11 cellular contexts compared by ENCODE assay signal in genomic region chr7:17134786-17135185, GRCh38.
DNase-seq lines count a peak whose midpoint lies in the region; ATAC-seq, FAIRE-seq and TF ChIP-seq lines count a peak whose summit lies in the region.
"Had no signal": no experiment of that assay in that cellular context is flagged by ENCODE, and none has a peak within 500 bp of the region (broad histone marks: within the 10 kb centered on the region; RNA-seq: fewer than 3 reads in every experiment).

No MANE protein-coding gene starts in this region.

- no peak for ATAC-seq in HepG2
- ATAC-seq in right lobe of liver: no peak
- ATAC-seq in GM21576 (IDR thresholded peaks at IDR 0.05; ENCODE audit: unreplicated experiment): peak; percentile 91
- peak; percentile 88 for ATAC-seq in HG03159 (IDR thresholded peaks at IDR 0.05; ENCODE audit: unreplicated experiment)
- ATAC-seq in SK-N-SH treated with all-trans-retinoic acid at 6 μM for 48 hours: no peak

- H3K36me3 Mint-ChIP-seq in glutamatergic neuron (ENCODE audit: unreplicated experiment): no peaks in the 10 kb centered on the region

- in situ Hi-C loops in HepG2 (cut with HindIII; ENCODE audit: extremely low pct_ligation_motif_present, low pct_unique_long_range_greater_than_20kb): no loop called here

- H4K20me1 ChIP-seq in HepG2 (ENCODE audit: insufficient read depth, low read length): no peaks in the 10 kb centered on the region
- H4K20me1 ChIP-seq in osteoblast (ENCODE audit: insufficient read depth, low read length): no peaks in the 10 kb centered on the region
- H4K20me1 ChIP-seq: BLaER1 had no signal

- H3K27me3 Mint-ChIP-seq in glutamatergic neuron (ENCODE audit: unreplicated experiment): no peaks in the 10 kb centered on the region

- TF ChIP-seq POLR2A in HepG2 (IDR thresholded peaks at IDR 0.05; ENCODE audit: insufficient read depth in 1 of 2, low read depth in 2 of 2, low read length in 2 of 2): no peak
- no peak for TF ChIP-seq POLR2A in right lobe of liver (IDR thresholded peaks at IDR 0.05)

- H3K4me1 ChIP-seq in HepG2 (ENCODE audit: insufficient read depth, low read length): peaks cover 74% of the 10 kb centered on the region
- peaks cover 0 to 21% (median 4%) of the 10 kb centered on the region in 4 donors for H3K4me1 ChIP-seq in right lobe of liver
- H3K4me1 ChIP-seq in osteoblast (ENCODE audit: insufficient read depth, low read length): peaks cover 17% of the 10 kb centered on the region
- H3K4me1 ChIP-seq: BLaER1 had no signal

- H3K9me3 ChIP-seq in HepG2 (ENCODE audit: low read length): no peaks in the 10 kb centered on the region
- no peaks in the 10 kb centered on the region for H3K9me3 ChIP-seq in right lobe of liver
- no peaks in the 10 kb centered on the region for H3K9me3 ChIP-seq in osteoblast (ENCODE audit: low read depth, low read length)
- H3K9me3 ChIP-seq: BLaER1 had no signal

- TF ChIP-seq EP300 in HepG2 (IDR thresholded peaks at IDR 0.05; ENCODE audit: low read depth in 2 of 2, low read length in 2 of 2) (no peak), HepG2 (CRISPR knock-in tag; IDR thresholded peaks at IDR 0.05; ENCODE audit: borderline replicate concordance) (no peak)

- 100% methylated on average over 1 of the region's 1 CpG for WGBS in HepG2 (ENCODE audit: low lambda C conversion rate)
- 77% methylated on average over 1 of the region's 1 CpG for WGBS in right lobe of liver (ENCODE audit: insufficient coverage, low coverage, low lambda C conversion rate, missing lambda C conversion rate)

- no peak overlapping the region for H2AFZ ChIP-seq in HepG2 (ENCODE audit: low read length)
- H2AFZ ChIP-seq in osteoblast (ENCODE audit: low read length): no peak overlapping the region

- no peaks in the 10 kb centered on the region for H3K36me3 ChIP-seq in HepG2 (replicated peaks in 1 of 2; ENCODE audit: control insufficient read depth in 1 of 2, insufficient read depth in 2 of 2, low read length in 2 of 2)
- H3K36me3 ChIP-seq in right lobe of liver: no peaks in the 10 kb centered on the region
- no peaks in the 10 kb centered on the region for H3K36me3 ChIP-seq in osteoblast (ENCODE audit: insufficient read depth, low read length)
- H3K36me3 ChIP-seq: BLaER1 had no signal

- H3K4me1 Mint-ChIP-seq in glutamatergic neuron (ENCODE audit: low read depth, unreplicated experiment): no peaks in the 10 kb centered on the region

- peak overlapping the region; percentile 21 for H3K4me2 ChIP-seq in HepG2 (ENCODE audit: low read depth, low read length)
- H3K4me2 ChIP-seq in osteoblast (ENCODE audit: insufficient read depth, low read length): no peak overlapping the region
- H3K4me2 ChIP-seq: BLaER1 had no signal

- no peaks in the 10 kb centered on the region for H3K27me3 ChIP-seq in HepG2 (ENCODE audit: control insufficient read depth in 1 of 2, insufficient read depth in 2 of 2, low read length in 2 of 2)
- H3K27me3 ChIP-seq in right lobe of liver: no peaks in the 10 kb centered on the region
- H3K27me3 ChIP-seq in osteoblast (ENCODE audit: insufficient read depth, low read length): no peaks in the 10 kb centered on the region
- H3K27me3 ChIP-seq: BLaER1 had no signal

- DNase-seq in HepG2 (ENCODE audit: low spot score) (no peak), right lobe of liver (no peak), osteoblast (ENCODE audit: insufficient read length, low spot score, missing footprints) (peak; percentile 17), glutamatergic neuron (no peak), KG1 (lab: John Stamatoyannopoulos, UW) (no peak)
- DNase-seq: amniotic stem cell, nucleus accumbens had no signal

- BruUV-seq in HepG2 (replicated peaks; lab: Mats Ljungman, UMichigan): no TSS peak

- H3K79me2 ChIP-seq in HepG2 (ENCODE audit: insufficient read depth, low read length): peaks cover 19% of the 10 kb centered on the region
- H3K79me2 ChIP-seq in osteoblast (ENCODE audit: insufficient read depth, low read length): no peaks in the 10 kb centered on the region

- FAIRE-seq in HepG2 (lab: Jason Lieb, UNC): no peak

- intact Hi-C loops in HepG2 (cut with micrococcal nuclease; ENCODE audit: unreplicated experiment): loop anchor here (5.0 kb wide), 1 partner anchor 37 kb away; no protein-coding TSS in a partner anchor
- intact Hi-C loops in right lobe of liver (cut with DNase I): no loop called here

- no peak for TF ChIP-seq CTCF in HepG2 (CRISPR knock-in tag; IDR thresholded peaks at IDR 0.05)
- no peak for TF ChIP-seq CTCF in right lobe of liver (IDR thresholded peaks at IDR 0.05)
- no peak for TF ChIP-seq CTCF in osteoblast (IDR thresholded peaks at IDR 0.05; ENCODE audit: extremely low read depth, low read depth, low read length)
- no peak for TF ChIP-seq CTCF in glutamatergic neuron (IDR thresholded peaks at IDR 0.05; ENCODE audit: partially characterized antibody, unreplicated experiment)

- H3K27ac ChIP-seq in HepG2 (ENCODE audit: extremely low read length, insufficient read depth, low read length) (no peak overlapping the region), right lobe of liver (no peak overlapping the region), osteoblast (ENCODE audit: low read depth, low read length) (no peak overlapping the region)
- H3K27ac ChIP-seq: BLaER1 had no signal

- H3K4me3 ChIP-seq in HepG2 (replicated peaks in 1 of 3; ENCODE audit: insufficient read depth in 1 of 3, low read depth in 2 of 3, low read length in 3 of 3) (no peak overlapping the region), right lobe of liver (no peak overlapping the region), osteoblast (ENCODE audit: insufficient read depth, low read length) (no peak overlapping the region)
- H3K4me3 ChIP-seq: BLaER1 had no signal

- POLR2A ChIA-PET in HepG2 (lab: Yijun Ruan, JAX): no interaction called here

- CTCF ChIA-PET in HepG2 (lab: Yijun Ruan, JAX; ENCODE audit: low intra/inter-chr PET ratio, low total read pairs): no interaction called here

- TF ChIP-seq RAD21 in HepG2 (CRISPR knock-in tag; IDR thresholded peaks at IDR 0.05): no peak

- H3K9me3 Mint-ChIP-seq in glutamatergic neuron (ENCODE audit: unreplicated experiment): no peaks in the 10 kb centered on the region

- no peak overlapping the region for H3K4me3 Mint-ChIP-seq in glutamatergic neuron (ENCODE audit: unreplicated experiment)

- no peak overlapping the region for H3K27ac Mint-ChIP-seq in glutamatergic neuron (ENCODE audit: unreplicated experiment)

- no peak overlapping the region for H3K9ac ChIP-seq in HepG2 (ENCODE audit: insufficient read depth, low read depth, low read length)
- H3K9ac ChIP-seq: BLaER1 had no signal

TF ChIP-seq in HepG2, 621 proteins besides CTCF, POLR2A, EP300 and RAD21 (continues in another document):
- TF ChIP-seq ZNF691 (CRISPR knock-in tag; IDR thresholded peaks at IDR 0.05; ENCODE audit: borderline replicate concordance, low read depth): no peak

TF ChIP-seq in SK-N-SH treated with all-trans-retinoic acid at 6 μM for 48 hours, 23 proteins besides CTCF, POLR2A, EP300 and RAD21 (continues in another document):
- TF ChIP-seq BACH2 (CRISPR knock-in tag; IDR thresholded peaks at IDR 0.05; ENCODE audit: borderline replicate concordance) (no peak), TCF4 (CRISPR knock-in tag; IDR thresholded peaks at IDR 0.05; ENCODE audit: borderline replicate concordance) (no peak), PATZ1 (CRISPR knock-in tag; IDR thresholded peaks at IDR 0.05; ENCODE audit: borderline replicate concordance) (no peak), PPARA (CRISPR knock-in tag; IDR thresholded peaks at IDR 0.05; ENCODE audit: borderline replicate concordance) (no peak), TSHZ2 (CRISPR knock-in tag; IDR thresholded peaks at IDR 0.05) (no peak), CSDC2 (CRISPR knock-in tag; IDR thresholded peaks at IDR 0.05) (no peak), TOX (CRISPR knock-in tag; IDR thresholded peaks at IDR 0.05; ENCODE audit: borderline replicate concordance) (no peak), ESRRG (CRISPR knock-in tag; IDR thresholded peaks at IDR 0.05) (no peak), ARNTL (CRISPR knock-in tag; IDR thresholded peaks at IDR 0.05; ENCODE audit: borderline replicate concordance, low read depth) (no peak), ZNF565 (CRISPR knock-in tag; conservative IDR thresholded peaks at IDR 0.05; ENCODE audit: low read depth) (no peak), SNAI2 (CRISPR knock-in tag; IDR thresholded peaks at IDR 0.05) (no peak)

Comparison
In these comparisons a context has a peak if more than half of its experiments do, and no peak if none do; other contexts are left out.
1. ATAC-seq: peak in GM21576 (single experiment) and HG03159 (single experiment); none in HepG2 (single experiment), right lobe of liver (0 of 4) and SK-N-SH treated with all-trans-retinoic acid at 6 μM for 48 hours (single experiment).